In the genomic region with DNA sequence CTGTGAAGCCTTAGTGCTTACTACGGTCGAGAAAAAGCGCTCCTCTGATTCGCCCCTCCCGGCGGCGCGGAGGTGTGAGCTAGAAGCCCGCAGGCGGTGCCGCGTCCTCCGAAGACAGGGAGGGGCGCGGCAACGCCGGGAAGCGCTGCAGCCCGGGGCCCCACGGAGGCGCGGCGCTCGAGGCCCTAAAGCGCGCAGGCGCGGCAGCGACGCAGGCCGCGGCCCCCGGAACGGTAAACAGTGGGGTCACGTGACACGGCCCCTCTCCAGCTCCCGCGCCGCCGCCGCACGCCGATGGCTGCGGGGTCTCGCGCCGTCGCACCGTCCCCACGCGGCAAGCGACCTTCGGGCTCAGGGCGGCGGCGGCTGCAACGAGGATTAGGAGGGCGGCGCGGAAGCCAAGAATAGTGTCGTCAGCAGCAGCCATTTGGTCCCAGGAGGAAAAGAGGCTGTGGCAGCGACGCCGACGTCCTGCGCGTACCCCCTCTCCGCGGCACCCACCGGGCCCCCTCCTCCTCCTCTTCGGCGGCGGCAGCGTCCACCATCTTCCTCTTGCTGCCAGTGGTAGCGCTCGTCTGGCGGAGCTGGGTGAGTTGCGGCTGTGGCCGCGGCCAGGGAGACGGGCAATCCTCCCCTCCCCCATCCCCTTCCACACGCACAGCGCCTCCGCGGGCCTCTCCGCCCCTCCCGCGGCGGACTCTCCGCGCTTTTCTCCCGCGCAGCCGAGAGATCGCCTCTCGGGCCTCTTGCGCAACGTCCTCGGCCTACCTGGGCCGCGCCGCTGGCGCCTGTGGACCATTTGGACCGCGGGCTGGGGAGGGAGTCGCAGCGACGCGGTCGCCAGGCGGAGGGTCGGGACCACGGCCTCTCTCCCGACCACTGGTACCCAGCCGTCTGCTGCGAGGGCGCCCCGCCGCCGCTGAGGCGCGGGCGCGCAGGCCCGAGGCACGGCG, we compare ENCODE assay signal across 1 cellular context.
TF ChIP-seq lines count a peak whose summit lies in the region.

A gene with protein sequence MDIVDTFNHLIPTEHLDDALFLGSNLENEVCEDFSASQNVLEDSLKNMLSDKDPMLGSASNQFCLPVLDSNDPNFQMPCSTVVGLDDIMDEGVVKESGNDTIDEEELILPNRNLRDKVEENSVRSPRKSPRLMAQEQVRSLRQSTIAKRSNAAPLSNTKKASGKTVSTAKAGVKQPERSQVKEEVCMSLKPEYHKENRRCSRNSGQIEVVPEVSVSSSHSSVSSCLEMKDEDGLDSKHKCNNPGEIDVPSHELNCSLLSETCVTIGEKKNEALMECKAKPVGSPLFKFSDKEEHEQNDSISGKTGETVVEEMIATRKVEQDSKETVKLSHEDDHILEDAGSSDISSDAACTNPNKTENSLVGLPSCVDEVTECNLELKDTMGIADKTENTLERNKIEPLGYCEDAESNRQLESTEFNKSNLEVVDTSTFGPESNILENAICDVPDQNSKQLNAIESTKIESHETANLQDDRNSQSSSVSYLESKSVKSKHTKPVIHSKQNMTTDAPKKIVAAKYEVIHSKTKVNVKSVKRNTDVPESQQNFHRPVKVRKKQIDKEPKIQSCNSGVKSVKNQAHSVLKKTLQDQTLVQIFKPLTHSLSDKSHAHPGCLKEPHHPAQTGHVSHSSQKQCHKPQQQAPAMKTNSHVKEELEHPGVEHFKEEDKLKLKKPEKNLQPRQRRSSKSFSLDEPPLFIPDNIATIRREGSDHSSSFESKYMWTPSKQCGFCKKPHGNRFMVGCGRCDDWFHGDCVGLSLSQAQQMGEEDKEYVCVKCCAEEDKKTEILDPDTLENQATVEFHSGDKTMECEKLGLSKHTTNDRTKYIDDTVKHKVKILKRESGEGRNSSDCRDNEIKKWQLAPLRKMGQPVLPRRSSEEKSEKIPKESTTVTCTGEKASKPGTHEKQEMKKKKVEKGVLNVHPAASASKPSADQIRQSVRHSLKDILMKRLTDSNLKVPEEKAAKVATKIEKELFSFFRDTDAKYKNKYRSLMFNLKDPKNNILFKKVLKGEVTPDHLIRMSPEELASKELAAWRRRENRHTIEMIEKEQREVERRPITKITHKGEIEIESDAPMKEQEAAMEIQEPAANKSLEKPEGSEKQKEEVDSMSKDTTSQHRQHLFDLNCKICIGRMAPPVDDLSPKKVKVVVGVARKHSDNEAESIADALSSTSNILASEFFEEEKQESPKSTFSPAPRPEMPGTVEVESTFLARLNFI (N-terminal part only) (plus strand): TSS at position 240 of the 953 bp plus-strand sequence. CDS start 10,750 bp downstream, outside the sequence.

TF ChIP-seq in K562, 482 proteins besides CTCF, POLR2A, EP300 and RAD21 (continued from another document and continues in another):
- TF ChIP-seq, protein P1, sequence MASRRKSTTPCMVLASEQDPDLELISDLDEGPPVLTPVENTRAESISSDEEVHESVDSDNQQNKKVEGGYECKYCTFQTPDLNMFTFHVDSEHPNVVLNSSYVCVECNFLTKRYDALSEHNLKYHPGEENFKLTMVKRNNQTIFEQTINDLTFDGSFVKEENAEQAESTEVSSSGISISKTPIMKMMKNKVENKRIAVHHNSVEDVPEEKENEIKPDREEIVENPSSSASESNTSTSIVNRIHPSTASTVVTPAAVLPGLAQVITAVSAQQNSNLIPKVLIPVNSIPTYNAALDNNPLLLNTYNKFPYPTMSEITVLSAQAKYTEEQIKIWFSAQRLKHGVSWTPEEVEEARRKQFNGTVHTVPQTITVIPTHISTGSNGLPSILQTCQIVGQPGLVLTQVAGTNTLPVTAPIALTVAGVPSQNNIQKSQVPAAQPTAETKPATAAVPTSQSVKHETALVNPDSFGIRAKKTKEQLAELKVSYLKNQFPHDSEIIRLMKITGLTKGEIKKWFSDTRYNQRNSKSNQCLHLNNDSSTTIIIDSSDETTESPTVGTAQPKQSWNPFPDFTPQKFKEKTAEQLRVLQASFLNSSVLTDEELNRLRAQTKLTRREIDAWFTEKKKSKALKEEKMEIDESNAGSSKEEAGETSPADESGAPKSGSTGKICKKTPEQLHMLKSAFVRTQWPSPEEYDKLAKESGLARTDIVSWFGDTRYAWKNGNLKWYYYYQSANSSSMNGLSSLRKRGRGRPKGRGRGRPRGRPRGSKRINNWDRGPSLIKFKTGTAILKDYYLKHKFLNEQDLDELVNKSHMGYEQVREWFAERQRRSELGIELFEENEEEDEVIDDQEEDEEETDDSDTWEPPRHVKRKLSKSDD (conservative IDR thresholded peaks at IDR 0.05; ENCODE audit: low read length), result no peak
- TF ChIP-seq ILF3 (IDR thresholded peaks at IDR 0.05; ENCODE audit: borderline replicate concordance) (peak; percentile 95; the same call in 1 of the 2 replicates), KDM4B (IDR thresholded peaks at IDR 0.05; ENCODE audit: borderline replicate concordance in 2 of 2, low read depth in 1 of 2) (no peak; a peak in 1 of 4 replicates), MCM7 (IDR thresholded peaks at IDR 0.05) (no peak), PHF8 (IDR thresholded peaks at IDR 0.05; ENCODE audit: borderline replicate concordance, low read length) (peak; percentile 75; the same call in 1 of the 2 replicates), TAF1 (IDR thresholded peaks at IDR 0.05; ENCODE audit: control insufficient read depth, extremely low read depth, insufficient read depth, low read length, severe bottlenecking) (peak; percentile 74), RHOXF2B (CRISPR knock-in tag; conservative IDR thresholded peaks at IDR 0.05) (no peak), ZBTB17 (CRISPR knock-in tag; IDR thresholded peaks at IDR 0.05) (no peak; the same call in 1 of the 2 replicates), XRCC3 (IDR thresholded peaks at IDR 0.05) (no peak), EZH2 (IDR thresholded peaks at IDR 0.05; ENCODE audit: borderline replicate concordance, low read depth, low read length) (no peak), POLR2H (tag; IDR thresholded peaks at IDR 0.05; ENCODE audit: low read depth) (no peak), SETDB1 (IDR thresholded peaks at IDR 0.05; ENCODE audit: low read length) (no peak), ELF4 (CRISPR knock-in tag; IDR thresholded peaks at IDR 0.05) (no peak), KLF13 (tag; IDR thresholded peaks at IDR 0.05; ENCODE audit: borderline replicate concordance, low read depth) (peak; percentile 46; the same call in 1 of the 2 replicates), RNF2 (IDR thresholded peaks at IDR 0.05) (peak; percentile 81; the same call in 1 of the 2 replicates), FOXA3 (CRISPR knock-in tag; conservative IDR thresholded peaks at IDR 0.05 in 1 of 2, IDR thresholded peaks at IDR 0.05 in 1 of 2) (peak; percentile 94), ARNT (IDR thresholded peaks at IDR 0.05) (no peak), ZNF232 (CRISPR knock-in tag; IDR thresholded peaks at IDR 0.05) (0 out of 2 replicates have a peak, but pooled peaks have one; percentile 73), CBFA2T2 (conservative IDR thresholded peaks at IDR 0.05) (peak; percentile 83), ZNF3 (CRISPR knock-in tag; IDR thresholded peaks at IDR 0.05) (no peak), RAD51 (IDR thresholded peaks at IDR 0.05; ENCODE audit: borderline replicate concordance, low read depth) (peak; percentile 95), SMAD4 (CRISPR knock-in tag; conservative IDR thresholded peaks at IDR 0.05) (peak; percentile 86), ARID1B (IDR thresholded peaks at IDR 0.05) (peak; percentile 46; the same call in 1 of the 2 replicates)
- TF ChIP-seq, protein P2, sequence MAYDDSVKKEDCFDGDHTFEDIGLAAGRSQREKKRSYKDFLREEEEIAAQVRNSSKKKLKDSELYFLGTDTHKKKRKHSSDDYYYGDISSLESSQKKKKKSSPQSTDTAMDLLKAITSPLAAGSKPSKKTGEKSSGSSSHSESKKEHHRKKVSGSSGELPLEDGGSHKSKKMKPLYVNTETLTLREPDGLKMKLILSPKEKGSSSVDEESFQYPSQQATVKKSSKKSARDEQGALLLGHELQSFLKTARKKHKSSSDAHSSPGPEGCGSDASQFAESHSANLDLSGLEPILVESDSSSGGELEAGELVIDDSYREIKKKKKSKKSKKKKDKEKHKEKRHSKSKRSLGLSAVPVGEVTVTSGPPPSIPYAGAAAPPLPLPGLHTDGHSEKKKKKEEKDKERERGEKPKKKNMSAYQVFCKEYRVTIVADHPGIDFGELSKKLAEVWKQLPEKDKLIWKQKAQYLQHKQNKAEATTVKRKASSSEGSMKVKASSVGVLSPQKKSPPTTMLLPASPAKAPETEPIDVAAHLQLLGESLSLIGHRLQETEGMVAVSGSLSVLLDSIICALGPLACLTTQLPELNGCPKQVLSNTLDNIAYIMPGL (CRISPR knock-in tag; IDR thresholded peaks at IDR 0.05), result peak; percentile 83; the same call in 1 of the 2 replicates
- TF ChIP-seq, protein P3, sequence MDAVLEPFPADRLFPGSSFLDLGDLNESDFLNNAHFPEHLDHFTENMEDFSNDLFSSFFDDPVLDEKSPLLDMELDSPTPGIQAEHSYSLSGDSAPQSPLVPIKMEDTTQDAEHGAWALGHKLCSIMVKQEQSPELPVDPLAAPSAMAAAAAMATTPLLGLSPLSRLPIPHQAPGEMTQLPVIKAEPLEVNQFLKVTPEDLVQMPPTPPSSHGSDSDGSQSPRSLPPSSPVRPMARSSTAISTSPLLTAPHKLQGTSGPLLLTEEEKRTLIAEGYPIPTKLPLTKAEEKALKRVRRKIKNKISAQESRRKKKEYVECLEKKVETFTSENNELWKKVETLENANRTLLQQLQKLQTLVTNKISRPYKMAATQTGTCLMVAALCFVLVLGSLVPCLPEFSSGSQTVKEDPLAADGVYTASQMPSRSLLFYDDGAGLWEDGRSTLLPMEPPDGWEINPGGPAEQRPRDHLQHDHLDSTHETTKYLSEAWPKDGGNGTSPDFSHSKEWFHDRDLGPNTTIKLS (IDR thresholded peaks at IDR 0.05; ENCODE audit: borderline replicate concordance, low read depth), result no peak; the same call in 1 of the 2 replicates
- TF ChIP-seq, protein P4, sequence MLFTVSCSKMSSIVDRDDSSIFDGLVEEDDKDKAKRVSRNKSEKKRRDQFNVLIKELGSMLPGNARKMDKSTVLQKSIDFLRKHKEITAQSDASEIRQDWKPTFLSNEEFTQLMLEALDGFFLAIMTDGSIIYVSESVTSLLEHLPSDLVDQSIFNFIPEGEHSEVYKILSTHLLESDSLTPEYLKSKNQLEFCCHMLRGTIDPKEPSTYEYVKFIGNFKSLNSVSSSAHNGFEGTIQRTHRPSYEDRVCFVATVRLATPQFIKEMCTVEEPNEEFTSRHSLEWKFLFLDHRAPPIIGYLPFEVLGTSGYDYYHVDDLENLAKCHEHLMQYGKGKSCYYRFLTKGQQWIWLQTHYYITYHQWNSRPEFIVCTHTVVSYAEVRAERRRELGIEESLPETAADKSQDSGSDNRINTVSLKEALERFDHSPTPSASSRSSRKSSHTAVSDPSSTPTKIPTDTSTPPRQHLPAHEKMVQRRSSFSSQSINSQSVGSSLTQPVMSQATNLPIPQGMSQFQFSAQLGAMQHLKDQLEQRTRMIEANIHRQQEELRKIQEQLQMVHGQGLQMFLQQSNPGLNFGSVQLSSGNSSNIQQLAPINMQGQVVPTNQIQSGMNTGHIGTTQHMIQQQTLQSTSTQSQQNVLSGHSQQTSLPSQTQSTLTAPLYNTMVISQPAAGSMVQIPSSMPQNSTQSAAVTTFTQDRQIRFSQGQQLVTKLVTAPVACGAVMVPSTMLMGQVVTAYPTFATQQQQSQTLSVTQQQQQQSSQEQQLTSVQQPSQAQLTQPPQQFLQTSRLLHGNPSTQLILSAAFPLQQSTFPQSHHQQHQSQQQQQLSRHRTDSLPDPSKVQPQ (CRISPR knock-in tag; IDR thresholded peaks at IDR 0.05; ENCODE audit: borderline replicate concordance), result no peak
- TF ChIP-seq, protein P5, sequence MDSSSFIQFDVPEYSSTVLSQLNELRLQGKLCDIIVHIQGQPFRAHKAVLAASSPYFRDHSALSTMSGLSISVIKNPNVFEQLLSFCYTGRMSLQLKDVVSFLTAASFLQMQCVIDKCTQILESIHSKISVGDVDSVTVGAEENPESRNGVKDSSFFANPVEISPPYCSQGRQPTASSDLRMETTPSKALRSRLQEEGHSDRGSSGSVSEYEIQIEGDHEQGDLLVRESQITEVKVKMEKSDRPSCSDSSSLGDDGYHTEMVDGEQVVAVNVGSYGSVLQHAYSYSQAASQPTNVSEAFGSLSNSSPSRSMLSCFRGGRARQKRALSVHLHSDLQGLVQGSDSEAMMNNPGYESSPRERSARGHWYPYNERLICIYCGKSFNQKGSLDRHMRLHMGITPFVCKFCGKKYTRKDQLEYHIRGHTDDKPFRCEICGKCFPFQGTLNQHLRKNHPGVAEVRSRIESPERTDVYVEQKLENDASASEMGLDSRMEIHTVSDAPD (CRISPR knock-in tag; IDR thresholded peaks at IDR 0.05), result no peak
- TF ChIP-seq, protein P6, sequence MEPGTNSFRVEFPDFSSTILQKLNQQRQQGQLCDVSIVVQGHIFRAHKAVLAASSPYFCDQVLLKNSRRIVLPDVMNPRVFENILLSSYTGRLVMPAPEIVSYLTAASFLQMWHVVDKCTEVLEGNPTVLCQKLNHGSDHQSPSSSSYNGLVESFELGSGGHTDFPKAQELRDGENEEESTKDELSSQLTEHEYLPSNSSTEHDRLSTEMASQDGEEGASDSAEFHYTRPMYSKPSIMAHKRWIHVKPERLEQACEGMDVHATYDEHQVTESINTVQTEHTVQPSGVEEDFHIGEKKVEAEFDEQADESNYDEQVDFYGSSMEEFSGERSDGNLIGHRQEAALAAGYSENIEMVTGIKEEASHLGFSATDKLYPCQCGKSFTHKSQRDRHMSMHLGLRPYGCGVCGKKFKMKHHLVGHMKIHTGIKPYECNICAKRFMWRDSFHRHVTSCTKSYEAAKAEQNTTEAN (CRISPR knock-in tag; IDR thresholded peaks at IDR 0.05), result 0 out of 2 replicates have a peak, but pooled peaks have one; percentile 64
- TF ChIP-seq, protein P7, sequence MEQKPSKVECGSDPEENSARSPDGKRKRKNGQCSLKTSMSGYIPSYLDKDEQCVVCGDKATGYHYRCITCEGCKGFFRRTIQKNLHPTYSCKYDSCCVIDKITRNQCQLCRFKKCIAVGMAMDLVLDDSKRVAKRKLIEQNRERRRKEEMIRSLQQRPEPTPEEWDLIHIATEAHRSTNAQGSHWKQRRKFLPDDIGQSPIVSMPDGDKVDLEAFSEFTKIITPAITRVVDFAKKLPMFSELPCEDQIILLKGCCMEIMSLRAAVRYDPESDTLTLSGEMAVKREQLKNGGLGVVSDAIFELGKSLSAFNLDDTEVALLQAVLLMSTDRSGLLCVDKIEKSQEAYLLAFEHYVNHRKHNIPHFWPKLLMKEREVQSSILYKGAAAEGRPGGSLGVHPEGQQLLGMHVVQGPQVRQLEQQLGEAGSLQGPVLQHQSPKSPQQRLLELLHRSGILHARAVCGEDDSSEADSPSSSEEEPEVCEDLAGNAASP (IDR thresholded peaks at IDR 0.05), result no peak
- TF ChIP-seq, protein P8, sequence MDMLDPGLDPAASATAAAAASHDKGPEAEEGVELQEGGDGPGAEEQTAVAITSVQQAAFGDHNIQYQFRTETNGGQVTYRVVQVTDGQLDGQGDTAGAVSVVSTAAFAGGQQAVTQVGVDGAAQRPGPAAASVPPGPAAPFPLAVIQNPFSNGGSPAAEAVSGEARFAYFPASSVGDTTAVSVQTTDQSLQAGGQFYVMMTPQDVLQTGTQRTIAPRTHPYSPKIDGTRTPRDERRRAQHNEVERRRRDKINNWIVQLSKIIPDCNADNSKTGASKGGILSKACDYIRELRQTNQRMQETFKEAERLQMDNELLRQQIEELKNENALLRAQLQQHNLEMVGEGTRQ (CRISPR knock-in tag; IDR thresholded peaks at IDR 0.05), result peak; percentile 93
- TF ChIP-seq, protein P9, sequence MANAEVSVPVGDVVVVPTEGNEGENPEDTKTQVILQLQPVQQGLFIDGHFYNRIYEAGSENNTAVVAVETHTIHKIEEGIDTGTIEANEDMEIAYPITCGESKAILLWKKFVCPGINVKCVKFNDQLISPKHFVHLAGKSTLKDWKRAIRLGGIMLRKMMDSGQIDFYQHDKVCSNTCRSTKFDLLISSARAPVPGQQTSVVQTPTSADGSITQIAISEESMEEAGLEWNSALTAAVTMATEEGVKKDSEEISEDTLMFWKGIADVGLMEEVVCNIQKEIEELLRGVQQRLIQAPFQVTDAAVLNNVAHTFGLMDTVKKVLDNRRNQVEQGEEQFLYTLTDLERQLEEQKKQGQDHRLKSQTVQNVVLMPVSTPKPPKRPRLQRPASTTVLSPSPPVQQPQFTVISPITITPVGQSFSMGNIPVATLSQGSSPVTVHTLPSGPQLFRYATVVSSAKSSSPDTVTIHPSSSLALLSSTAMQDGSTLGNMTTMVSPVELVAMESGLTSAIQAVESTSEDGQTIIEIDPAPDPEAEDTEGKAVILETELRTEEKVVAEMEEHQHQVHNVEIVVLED (CRISPR knock-in tag; IDR thresholded peaks at IDR 0.05), result peak; percentile 73
